22 cellular contexts compared by ENCODE assay signal in genomic region chr7:47803029-47803428, GRCh38.
"Had no signal": no experiment of that assay in that cellular context is flagged by ENCODE, and none has a peak within 500 bp of the region (broad histone marks: within the 10 kb centered on the region; RNA-seq: fewer than 3 reads in every experiment).

No MANE protein-coding gene starts in this region.

- H3K4me1 Mint-ChIP-seq: activated CD4-positive, alpha-beta memory T cell treated with anti-CD3 and anti-CD28 coated beads, Interleukin-2, amount 10 ng/mL, durations not matched to agents 7 days and 5 days; activated CD4-positive, alpha-beta T cell treated with anti-CD3 and anti-CD28 coated beads, Interleukin-2, amount 10 ng/mL, durations not matched to agents 24 days and 14 days; activated naive CD8-positive, alpha-beta T cell treated with anti-CD3 and anti-CD28 coated beads, Interleukin-2, amount 50 U/mL, for 24 hours; immature natural killer cell; neural crest cell had no signal

- H3K27ac Mint-ChIP-seq: activated CD4-positive, alpha-beta memory T cell treated with anti-CD3 and anti-CD28 coated beads, Interleukin-2, amount 10 ng/mL, durations not matched to agents 7 days and 5 days; activated CD4-positive, alpha-beta T cell treated with anti-CD3 and anti-CD28 coated beads, Interleukin-2, amount 10 ng/mL, durations not matched to agents 24 days and 14 days; activated naive CD8-positive, alpha-beta T cell treated with anti-CD3 and anti-CD28 coated beads, Interleukin-2, amount 50 U/mL, for 24 hours; immature natural killer cell; stimulated activated naive CD8-positive, alpha-beta T cell treated with anti-CD3 and anti-CD28 coated beads, Interleukin-15, Interleukin-2, amounts not matched to agents 100 ng/mL and 50 ng/mL, for 24 hours had no signal

- H3K36me3 ChIP-seq: lower lobe of right lung, tibial artery had no signal

- H3K4me3 ChIP-seq: lower lobe of right lung, mucosa of descending colon, tibial artery had no signal

- H3K9me3 Mint-ChIP-seq: activated CD4-positive, alpha-beta memory T cell treated with anti-CD3 and anti-CD28 coated beads, Interleukin-2, amount 10 ng/mL, durations not matched to agents 7 days and 5 days; activated CD4-positive, alpha-beta T cell treated with anti-CD3 and anti-CD28 coated beads, Interleukin-2, amount 10 ng/mL, durations not matched to agents 24 days and 14 days; activated naive CD8-positive, alpha-beta T cell treated with anti-CD3 and anti-CD28 coated beads, Interleukin-2, amount 50 U/mL, for 24 hours; brain; immature natural killer cell; neural crest cell; stimulated activated naive CD8-positive, alpha-beta T cell treated with anti-CD3 and anti-CD28 coated beads, Interleukin-15, Interleukin-2, amounts not matched to agents 100 ng/mL and 50 ng/mL, for 24 hours had no signal

- ATAC-seq: activated CD4-positive, CD25-positive, alpha-beta regulatory T cell treated with anti-CD3 and anti-CD28 coated beads, Interleukin-2, amount 50 U/mL, for 24 hours; activated naive CD8-positive, alpha-beta T cell treated with anti-CD3 and anti-CD28 coated beads, Interleukin-2, amount 50 U/mL, for 24 hours; foreskin keratinocyte; left lobe of liver; lower lobe of right lung; mucosa of descending colon had no signal

- DNase-seq: activated CD4-positive, alpha-beta memory T cell treated with anti-CD3 and anti-CD28 coated beads, Interleukin-2, amount 10 ng/mL, durations not matched to agents 7 days and 5 days; activated CD4-positive, alpha-beta T cell treated with anti-CD3 and anti-CD28 coated beads, Interleukin-2, amount 10 ng/mL, durations not matched to agents 24 days and 14 days; activated effector memory CD4-positive, alpha-beta T cell treated with anti-CD3 and anti-CD28 coated beads, Interleukin-2, amount 50 U/mL, for 16 hours; activated naive CD4-positive, alpha-beta T cell treated with anti-CD3 and anti-CD28 coated beads, Interleukin-2, amount 50 U/mL, for 16 hours; activated naive CD8-positive, alpha-beta T cell treated with anti-CD3 and anti-CD28 coated beads, Interleukin-2, amount 50 U/mL, for 24 hours; anterior cingulate cortex; effector CD4-positive, alpha-beta T cell; erythroblast; foreskin keratinocyte; immature natural killer cell; lower lobe of right lung; mesendoderm; mucosa of descending colon; occipital lobe; posterior cingulate gyrus; tibial artery had no signal

- H3K27me3 ChIP-seq: foreskin keratinocyte, tibial artery had no signal

- H3K36me3 Mint-ChIP-seq: brain, immature natural killer cell had no signal

- H3K9me3 ChIP-seq: lower lobe of right lung, mucosa of descending colon, tibial artery had no signal

- H3K27ac ChIP-seq: foreskin keratinocyte, lower lobe of right lung, tibial artery, VCaP had no signal

- H3K27me3 Mint-ChIP-seq: activated naive CD8-positive, alpha-beta T cell treated with anti-CD3 and anti-CD28 coated beads, Interleukin-2, amount 50 U/mL, for 24 hours; brain; stimulated activated naive CD8-positive, alpha-beta T cell treated with anti-CD3 and anti-CD28 coated beads, Interleukin-15, Interleukin-2, amounts not matched to agents 100 ng/mL and 50 ng/mL, for 24 hours had no signal

- H3K4me3 Mint-ChIP-seq: activated CD4-positive, alpha-beta memory T cell treated with anti-CD3 and anti-CD28 coated beads, Interleukin-2, amount 10 ng/mL, durations not matched to agents 7 days and 5 days; activated CD4-positive, alpha-beta T cell treated with anti-CD3 and anti-CD28 coated beads, Interleukin-2, amount 10 ng/mL, durations not matched to agents 24 days and 14 days; activated naive CD8-positive, alpha-beta T cell treated with anti-CD3 and anti-CD28 coated beads, Interleukin-2, amount 50 U/mL, for 24 hours; brain; immature natural killer cell; neural crest cell; stimulated activated naive CD8-positive, alpha-beta T cell treated with anti-CD3 and anti-CD28 coated beads, Interleukin-15, Interleukin-2, amounts not matched to agents 100 ng/mL and 50 ng/mL, for 24 hours had no signal
